In the genomic region with DNA sequence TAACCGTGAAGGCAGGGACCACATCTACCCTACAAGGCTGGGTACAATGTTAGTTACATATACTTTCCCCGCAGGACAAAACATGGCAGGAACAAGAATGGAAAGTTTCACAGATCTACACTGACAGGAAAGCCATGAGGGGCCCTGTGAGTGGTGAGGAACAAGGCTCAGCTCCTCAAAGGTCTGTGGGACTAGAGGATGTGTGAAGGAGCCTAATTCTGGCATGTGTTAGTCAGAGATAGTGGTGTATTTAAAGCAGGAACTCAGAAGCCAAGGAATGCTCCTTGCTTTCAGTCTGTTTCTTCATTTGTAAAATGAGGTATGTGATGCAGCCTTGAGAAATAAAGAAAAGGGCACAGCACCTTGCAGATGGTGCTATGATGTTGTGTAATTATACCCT, we compare ENCODE assay signal across 17 cellular contexts.
"Had no signal": no experiment of that assay in that cellular context is flagged by ENCODE, and none has a peak within 500 bp of the region (broad histone marks: within the 10 kb centered on the region; RNA-seq: fewer than 3 reads in every experiment).

No MANE protein-coding gene starts in this region.

- H3K4me3 ChIP-seq: adrenal gland, esophagus squamous epithelium, left ventricle myocardium inferior, stomach, thyroid gland, uterus had no signal

- H3K4me3 Mint-ChIP-seq: activated CD8-positive, alpha-beta T cell treated with anti-CD3 and anti-CD28 coated beads, Interleukin-2, amount 10 ng/mL, durations not matched to agents 7 days and 5 days; activated T-helper 17 cell treated with anti-CD3 and anti-CD28 coated beads, Interleukin-2, amount 50 U/mL, for 72 hours; memory B cell; neural crest cell had no signal

- ATAC-seq: activated CD8-positive, alpha-beta T cell treated with anti-CD3 and anti-CD28 coated beads, Interleukin-2, amount 10 ng/mL, durations not matched to agents 7 days and 5 days; activated T-helper 17 cell treated with anti-CD3 and anti-CD28 coated beads, Interleukin-2, amount 50 U/mL, for 72 hours; foreskin keratinocyte had no signal

- H3K4me1 ChIP-seq: esophagus squamous epithelium, foreskin keratinocyte, left ventricle myocardium inferior, uterus had no signal

- H3K36me3 Mint-ChIP-seq: memory B cell had no signal

- H3K27me3 Mint-ChIP-seq: memory B cell had no signal

- H3K9me3 Mint-ChIP-seq: activated T-helper 17 cell treated with anti-CD3 and anti-CD28 coated beads, Interleukin-2, amount 50 U/mL, for 72 hours; memory B cell had no signal

- H3K4me1 Mint-ChIP-seq: activated T-helper 17 cell treated with anti-CD3 and anti-CD28 coated beads, Interleukin-2, amount 50 U/mL, for 72 hours; memory B cell had no signal

- H3K27ac ChIP-seq: esophagus squamous epithelium, foreskin keratinocyte, left ventricle myocardium inferior, stomach, thyroid gland, uterus, VCaP had no signal

- H3K27me3 ChIP-seq: adrenal gland, esophagus squamous epithelium, foreskin keratinocyte, stomach, thyroid gland, uterus had no signal

- DNase-seq: activated CD4-positive, alpha-beta T cell treated with anti-CD3 and anti-CD28 coated beads for 48 hours; activated CD8-positive, alpha-beta T cell treated with anti-CD3 and anti-CD28 coated beads, Interleukin-2, amount 10 ng/mL, durations not matched to agents 7 days and 5 days; activated naive CD4-positive, alpha-beta T cell treated with anti-CD3 and anti-CD28 coated beads, Interleukin-2, amount 50 U/mL, for 16 hours; adrenal gland; esophagus squamous epithelium; foreskin keratinocyte; head of caudate nucleus; kidney; left ventricle myocardium inferior; stimulated activated CD4-positive, alpha-beta T cell treated with anti-CD3 and anti-CD28 coated beads, Interleukin-4, amount 100 ng/mL, for 1 hour; stomach; thyroid gland; uterus had no signal

- H3K9me3 ChIP-seq: adrenal gland, esophagus squamous epithelium, left ventricle myocardium inferior, stomach, thyroid gland, uterus had no signal

- H3K36me3 ChIP-seq: uterus had no signal
